ENCODE assay signal across 8 cellular contexts in genomic region chr11:28108909-28109308, GRCh38. TPM values are rescaled to one million over a fixed set of nuclear protein-coding genes. Genes with fewer than 3 reads are reported as not detected.
A peak's percentile ranks its signal among the peaks of the same experiment; 100 is the strongest.
DNase-seq lines count a peak whose midpoint lies in the region; ATAC-seq, FAIRE-seq and TF ChIP-seq lines count a peak whose summit lies in the region.

No MANE protein-coding gene starts in this region.

- no peak for FAIRE-seq in keratinocyte (lab: Jason Lieb, UNC)

- H3K79me2 ChIP-seq in keratinocyte (ENCODE audit: control insufficient read depth, insufficient read depth, low read length) = peaks cover 57% of the 10 kb centered on the region

- H3K4me1 ChIP-seq in keratinocyte (ENCODE audit: control insufficient read depth, extremely low read depth, insufficient read depth, low read length) (peaks cover 24% of the 10 kb centered on the region), tibial artery (peaks cover 0 to 43% (median 16%) of the 10 kb centered on the region in 4 donors)

- no peak for TF ChIP-seq CTCF in keratinocyte (optimal IDR thresholded peaks at IDR 0.05 in 1 of 3, IDR thresholded peaks at IDR 0.05 in 1 of 3, conservative IDR thresholded peaks at IDR 0.05 in 1 of 3; ENCODE audit: extremely low read depth in 1 of 3, insufficient read depth in 2 of 3, low read length in 3 of 3)
- no peak for TF ChIP-seq CTCF in tibial artery (IDR thresholded peaks at IDR 0.05)

- dilution Hi-C loops in keratinocyte (cut with MboI; ENCODE audit: extremely low pct_ligation_motif_present, low sequenced_read_pairs) = no loop called here

- peak overlapping the region; percentile 99 for H3K27ac Mint-ChIP-seq in activated T-helper 2 cell treated with anti-CD3 and anti-CD28 coated beads, Interferon-gamma antibody, Interleukin-2, Interleukin-4, amounts not matched to agents 10 μg/mL and 5 μg/mL and 100 μg/mL, durations not matched to agents 14 hours and 24 hours and 36 hours

- no peaks in the 10 kb centered on the region for H3K9me1 ChIP-seq in keratinocyte (ENCODE audit: control insufficient read depth, extremely low read depth, insufficient read depth, low read length)

- H3K4me3 ChIP-seq in keratinocyte (ENCODE audit: control insufficient read depth in 2 of 3, extremely low read depth in 1 of 3, insufficient read depth in 2 of 3, low read depth in 1 of 3, low read length in 3 of 3) (peak overlapping the region; percentile 64 to 91 (median 70)), tibial artery (peak overlapping the region; percentile 59 to 66)

- peak overlapping the region; percentile 91 for H3K27ac ChIP-seq in keratinocyte (ENCODE audit: control insufficient read depth, insufficient read depth, low read length)
- H3K27ac ChIP-seq in tibial artery = peak overlapping the region; percentile 89 to 93

- no peak for ATAC-seq in activated T-cell treated with anti-CD3 and anti-CD28 coated beads, Interleukin-2, amount 50 U/mL, for 4 hours
- ATAC-seq in GM18519 (IDR thresholded peaks at IDR 0.05; ENCODE audit: low FRiP score, unreplicated experiment) (no peak), HG03280 (IDR thresholded peaks at IDR 0.05; ENCODE audit: unreplicated experiment) (no peak)

- H3K36me3 ChIP-seq in keratinocyte (ENCODE audit: control insufficient read depth in 2 of 2, extremely low read depth in 1 of 2, insufficient read depth in 2 of 2, low read length in 2 of 2) (peaks cover 0 to under 1% of the 10 kb centered on the region in 2 experiments), tibial artery (peaks cover 0 to 1% (median 0%) of the 10 kb centered on the region in 3 donors)

- H3K9ac ChIP-seq in keratinocyte (ENCODE audit: control insufficient read depth, extremely low read depth, insufficient read depth, low read length) = peak overlapping the region; percentile 91

- intact Hi-C loops in activated T-helper 2 cell treated with anti-CD3 and anti-CD28 coated beads, Interferon-gamma antibody, Interleukin-2, Interleukin-4, amounts not matched to agents 10 μg/mL and 5 μg/mL and 100 μg/mL, durations not matched to agents 14 hours and 24 hours and 36 hours (cut with micrococcal nuclease) = loop anchor here (1.0 to 5.0 kb wide), 2 partner anchors 37 to 603 kb away; partner anchors contain the start of gene LIN7C
- intact Hi-C loops in tibial artery (cut with DNase I; ENCODE audit: low total_unique reads) = no loop called here

- peak overlapping the region; percentile 96 for H3K4me2 ChIP-seq in keratinocyte (ENCODE audit: control insufficient read depth, extremely low read depth, insufficient read depth, low read depth, low read length)

- H3K4me3 Mint-ChIP-seq in activated T-cell treated with anti-CD3 and anti-CD28 coated beads, Interleukin-2, amount 50 U/mL, for 4 hours = peak overlapping the region; percentile 99
- H3K4me3 Mint-ChIP-seq in activated T-helper 2 cell treated with anti-CD3 and anti-CD28 coated beads, Interferon-gamma antibody, Interleukin-2, Interleukin-4, amounts not matched to agents 10 μg/mL and 5 μg/mL and 100 μg/mL, durations not matched to agents 14 hours and 24 hours and 36 hours (ENCODE audit: low read depth) = peak overlapping the region; percentile 98

- H4K20me1 ChIP-seq in keratinocyte (ENCODE audit: control insufficient read depth, extremely low read depth, insufficient read depth, low read length) = no peaks in the 10 kb centered on the region

- no peak overlapping the region for H2AFZ ChIP-seq in keratinocyte (ENCODE audit: control insufficient read depth, low read length)

- H3K27me3 ChIP-seq in keratinocyte (ENCODE audit: control insufficient read depth, extremely low read depth, insufficient read depth, low read length) (no peaks in the 10 kb centered on the region), tibial artery (no peaks in the 10 kb centered on the region)

- peaks cover 52% of the 10 kb centered on the region for H3K4me1 Mint-ChIP-seq in activated T-cell treated with anti-CD3 and anti-CD28 coated beads, Interleukin-2, amount 50 U/mL, for 4 hours (ENCODE audit: low read depth)
- H3K4me1 Mint-ChIP-seq in activated T-helper 2 cell treated with anti-CD3 and anti-CD28 coated beads, Interferon-gamma antibody, Interleukin-2, Interleukin-4, amounts not matched to agents 10 μg/mL and 5 μg/mL and 100 μg/mL, durations not matched to agents 14 hours and 24 hours and 36 hours (ENCODE audit: low read depth) = peaks cover 48% of the 10 kb centered on the region

- no peaks in the 10 kb centered on the region for H3K9me3 ChIP-seq in keratinocyte (ENCODE audit: control insufficient read depth, low read depth, low read length)
- no peaks in the 10 kb centered on the region for H3K9me3 ChIP-seq in tibial artery

- no peak for DNase-seq in activated T-cell treated with anti-CD3 and anti-CD28 coated beads, Interleukin-2, amount 50 U/mL, for 4 hours
- DNase-seq in activated T-cell treated with anti-CD3 and anti-CD28 coated beads, Interleukin-2, amount 50 U/mL, for 1 hour = no peak
- DNase-seq in activated T-helper 2 cell treated with anti-CD3 and anti-CD28 coated beads, Interferon-gamma antibody, Interleukin-2, Interleukin-4, amounts not matched to agents 10 μg/mL and 5 μg/mL and 100 μg/mL, durations not matched to agents 14 hours and 24 hours and 36 hours (ENCODE audit: low spot score) = no peak
- no peak for DNase-seq in keratinocyte (ENCODE audit: low read depth, low spot score)
- DNase-seq in tibial artery = no peak
- no peak for DNase-seq in retina

- peaks cover 4% of the 10 kb centered on the region for H3K36me3 Mint-ChIP-seq in activated T-cell treated with anti-CD3 and anti-CD28 coated beads, Interleukin-2, amount 50 U/mL, for 4 hours (ENCODE audit: insufficient read depth)
- H3K36me3 Mint-ChIP-seq in activated T-helper 2 cell treated with anti-CD3 and anti-CD28 coated beads, Interferon-gamma antibody, Interleukin-2, Interleukin-4, amounts not matched to agents 10 μg/mL and 5 μg/mL and 100 μg/mL, durations not matched to agents 14 hours and 24 hours and 36 hours (ENCODE audit: low read depth) = peaks cover 14% of the 10 kb centered on the region

- no peaks in the 10 kb centered on the region for H3K9me3 Mint-ChIP-seq in activated T-cell treated with anti-CD3 and anti-CD28 coated beads, Interleukin-2, amount 50 U/mL, for 4 hours
- H3K9me3 Mint-ChIP-seq in activated T-helper 2 cell treated with anti-CD3 and anti-CD28 coated beads, Interferon-gamma antibody, Interleukin-2, Interleukin-4, amounts not matched to agents 10 μg/mL and 5 μg/mL and 100 μg/mL, durations not matched to agents 14 hours and 24 hours and 36 hours = no peaks in the 10 kb centered on the region

- no peaks in the 10 kb centered on the region for H3K27me3 Mint-ChIP-seq in activated T-cell treated with anti-CD3 and anti-CD28 coated beads, Interleukin-2, amount 50 U/mL, for 4 hours (ENCODE audit: low read depth)
- no peaks in the 10 kb centered on the region for H3K27me3 Mint-ChIP-seq in activated T-helper 2 cell treated with anti-CD3 and anti-CD28 coated beads, Interferon-gamma antibody, Interleukin-2, Interleukin-4, amounts not matched to agents 10 μg/mL and 5 μg/mL and 100 μg/mL, durations not matched to agents 14 hours and 24 hours and 36 hours (ENCODE audit: low read depth)

RNA-seq across cellular contexts. Expression of gene METTL15, which starts 0.7 kb away (rescaled TPM):
- 10 to 100 TPM in 2 of 3 donors, 1 to 10 TPM in 1; 8.1 to 10.9 (median 10.2) TPM for total RNA-seq in activated T-cell treated with anti-CD3 and anti-CD28 coated beads, Interleukin-2, amount 50 U/mL, for 4 hours
- total RNA-seq in activated T-helper 2 cell treated with anti-CD3 and anti-CD28 coated beads, Interferon-gamma antibody, Interleukin-2, Interleukin-4, amounts not matched to agents 10 μg/mL and 5 μg/mL and 100 μg/mL, durations not matched to agents 14 hours and 24 hours and 36 hours = 15.3 and 17.4 TPM in 2 replicates
- polyA plus RNA-seq in keratinocyte = 6.4 to 10.0 TPM (median 8.3 TPM) in 3 replicates
- polyA plus RNA-seq in keratinocyte (2011; ENCODE audit: low read depth) = 3.0 TPM
- polyA plus RNA-seq in keratinocyte (2011; cell fraction: cytosol; rRNA removed) = 5.0 and 9.4 TPM in 2 replicates
- 11.2 and 11.4 TPM in 2 replicates for polyA plus RNA-seq in keratinocyte (2011; cell fraction: nucleus; rRNA removed)
- 4.9 and 5.8 TPM in 2 replicates for polyA plus RNA-seq in keratinocyte (2012; ENCODE audit: low replicate concordance)
- polyA minus RNA-seq in keratinocyte = 5.5 to 20.4 TPM (median 19.6 TPM) in 3 replicates
- polyA minus RNA-seq in keratinocyte (2011; cell fraction: cytosol; rRNA and poly(A)+ RNA removed) = 9.0 TPM
- polyA minus RNA-seq in keratinocyte (2011; cell fraction: nucleus; rRNA and poly(A)+ RNA removed) = 16.1 and 25.8 TPM in 2 replicates

RNA-seq across cellular contexts. Expression of gene KIF18A, which starts 1.0 kb away (rescaled TPM):
- 1 to 10 TPM; 2.8 to 4.0 (median 2.9) TPM for total RNA-seq in activated T-cell treated with anti-CD3 and anti-CD28 coated beads, Interleukin-2, amount 50 U/mL, for 4 hours
- total RNA-seq in activated T-helper 2 cell treated with anti-CD3 and anti-CD28 coated beads, Interferon-gamma antibody, Interleukin-2, Interleukin-4, amounts not matched to agents 10 μg/mL and 5 μg/mL and 100 μg/mL, durations not matched to agents 14 hours and 24 hours and 36 hours = 18.0 and 19.1 TPM in 2 replicates
- 1.1 to 6.1 TPM (median 3.8 TPM) in 3 replicates for polyA plus RNA-seq in keratinocyte
- polyA plus RNA-seq in keratinocyte (2011; ENCODE audit: low read depth) = 0.10 TPM
- polyA plus RNA-seq in keratinocyte (2011; cell fraction: cytosol; rRNA removed) = 1.0 and 2.2 TPM in 2 replicates
- polyA plus RNA-seq in keratinocyte (2011; cell fraction: nucleus; rRNA removed) = 2.0 and 2.4 TPM in 2 replicates
- polyA plus RNA-seq in keratinocyte (2012; ENCODE audit: low replicate concordance) = 0.16 and 3.0 TPM in 2 replicates
- polyA minus RNA-seq in keratinocyte = 1.1 to 8.9 TPM (median 1.9 TPM) in 3 replicates
- 0.96 TPM for polyA minus RNA-seq in keratinocyte (2011; cell fraction: cytosol; rRNA and poly(A)+ RNA removed)
- 2.1 and 3.3 TPM in 2 replicates for polyA minus RNA-seq in keratinocyte (2011; cell fraction: nucleus; rRNA and poly(A)+ RNA removed)
